20 cellular contexts compared by ENCODE assay signal in genomic region chr2:231010201-231010730, GRCh38. TPM values are rescaled to one million over a fixed set of nuclear protein-coding genes. Genes with fewer than 3 reads are reported as not detected.
A peak's percentile ranks its signal among the peaks of the same experiment; 100 is the strongest.
DNase-seq lines count a peak whose midpoint lies in the region; TF ChIP-seq lines count a peak whose summit lies in the region.
"Had no signal": no experiment of that assay in that cellular context is flagged by ENCODE, and none has a peak within 500 bp of the region (broad histone marks: within the 10 kb centered on the region; RNA-seq: fewer than 3 reads in every experiment).

No MANE protein-coding gene starts in this region.

- intact Hi-C loops in Caco-2 (cut with micrococcal nuclease; ENCODE audit: unreplicated experiment), result no loop called here

- no peak overlapping the region for H3K4me3 ChIP-seq in Caco-2 (ENCODE audit: low read depth, low read length)
- H3K4me3 ChIP-seq: BLaER1, GM12878 had no signal

- H3K4me1 Mint-ChIP-seq in Caco-2 (ENCODE audit: low read depth, unreplicated experiment) (peaks cover 48% of the 10 kb centered on the region), neural crest cell (peaks cover 18% of the 10 kb centered on the region)
- H3K4me1 Mint-ChIP-seq: CD14-positive monocyte; CD4-positive, CD25-positive, alpha-beta regulatory T cell had no signal

- peak; percentile 65 to 66 for DNase-seq in Caco-2
- DNase-seq in neural crest cell (ENCODE audit: low read depth, low spot score), result no peak
- DNase-seq in NCI-H446 (lab: John Stamatoyannopoulos, UW), result no peak
- no peak for DNase-seq in ecto neural progenitor cell (ENCODE audit: low spot score)
- DNase-seq in AML-193 (lab: John Stamatoyannopoulos, UW), result no peak
- DNase-seq: 8988T; ACHN; BE2C; C1 segment of cervical spinal cord; Calu3; CD4-positive, alpha-beta memory T cell; CD4-positive, CD25-positive, alpha-beta regulatory T cell; CD8-positive, alpha-beta memory T cell; COR-L47; GDM1 had no signal

- H3K27ac Mint-ChIP-seq in Caco-2 (ENCODE audit: unreplicated experiment), result peak overlapping the region; percentile 95
- peak overlapping the region; percentile 92 for H3K27ac Mint-ChIP-seq in neural crest cell (ENCODE audit: unreplicated experiment)
- H3K27ac Mint-ChIP-seq: CD14-positive monocyte; CD4-positive, alpha-beta memory T cell; CD4-positive, CD25-positive, alpha-beta regulatory T cell had no signal

- H3K4me1 ChIP-seq in Caco-2, result peaks cover 75% of the 10 kb centered on the region
- H3K4me1 ChIP-seq: BE2C, BLaER1 had no signal

- H3K27me3 Mint-ChIP-seq in Caco-2 (ENCODE audit: insufficient read depth, unreplicated experiment) (no peaks in the 10 kb centered on the region), neural crest cell (ENCODE audit: low read depth) (no peaks in the 10 kb centered on the region)

- no peaks in the 10 kb centered on the region for H3K36me3 ChIP-seq in Caco-2 (ENCODE audit: control insufficient read depth, insufficient read depth, low read length)
- H3K36me3 ChIP-seq: BE2C, BLaER1 had no signal

- H3K36me3 Mint-ChIP-seq in Caco-2 (ENCODE audit: insufficient read depth, unreplicated experiment) (peaks cover 11% of the 10 kb centered on the region), neural crest cell (ENCODE audit: low read depth) (peaks cover 4% of the 10 kb centered on the region)
- H3K36me3 Mint-ChIP-seq: CD14-positive monocyte had no signal

- no TSS peak for BruUV-seq in Caco-2 (replicated peaks; lab: Mats Ljungman, UMichigan)

- peaks cover 7% of the 10 kb centered on the region for H3K9me3 Mint-ChIP-seq in Caco-2 (ENCODE audit: unreplicated experiment)
- peaks cover 4% of the 10 kb centered on the region for H3K9me3 Mint-ChIP-seq in neural crest cell

- no peaks in the 10 kb centered on the region for H3K9me3 ChIP-seq in Caco-2
- H3K9me3 ChIP-seq: BE2C, BLaER1 had no signal

- TF ChIP-seq CTCF in Caco-2 (IDR thresholded peaks at IDR 0.05; ENCODE audit: insufficient read depth in 1 of 2, low read depth in 1 of 2, low read length in 1 of 2, severe bottlenecking in 1 of 2, unreplicated experiment in 1 of 2) (no peak), neural crest cell (conservative IDR thresholded peaks at IDR 0.05) (no peak)

- H3K27me3 ChIP-seq in Caco-2 (replicated peaks; ENCODE audit: control insufficient read depth, insufficient read depth, low read length), result no peaks in the 10 kb centered on the region
- H3K27me3 ChIP-seq: BE2C, BLaER1 had no signal

- H3K4me3 Mint-ChIP-seq in Caco-2 (ENCODE audit: unreplicated experiment) (peak overlapping the region; percentile 57), neural crest cell (no peak overlapping the region)
- H3K4me3 Mint-ChIP-seq: CD14-positive monocyte; CD4-positive, alpha-beta memory T cell; CD4-positive, CD25-positive, alpha-beta regulatory T cell; CD8-positive, alpha-beta memory T cell had no signal

- POLR2A ChIA-PET in Caco-2 (lab: Charles Lee), result no interaction called here

- CTCF ChIA-PET in Caco-2 (lab: Charles Lee), result interaction anchor here (0.7 kb wide), 1 partner anchor 91 kb away, joined by 5 read pairs; no protein-coding TSS in a partner anchor

RNA-seq across cellular contexts. Expression of gene SPATA3, which starts 14.3 kb away (rescaled TPM):
- total RNA-seq in Caco-2 (2022) (not detected in 2 replicates), neural crest cell (not detected in 2 replicates)
- total RNA-seq: A673; Calu3; CD4-positive, alpha-beta memory T cell; G401; GM12878 had no signal

RNA-seq across cellular contexts. Expression of gene C2orf72, which starts 27.1 kb away (rescaled TPM):
- total RNA-seq in Caco-2 (2022) (90.5 and 105 TPM in 2 replicates), neural crest cell (3.0 and 3.3 TPM in 2 replicates)
- total RNA-seq: A673; CD4-positive, alpha-beta memory T cell; CD4-positive, CD25-positive, alpha-beta regulatory T cell had no signal

RNA-seq across cellular contexts. Expression of gene PSMD1, which starts 46.4 kb away (rescaled TPM):
- 120 and 126 TPM in 2 replicates for total RNA-seq in Caco-2 (2022)
- total RNA-seq in neural crest cell, result 128 and 146 TPM in 2 replicates

Comparison
In these comparisons a context has a peak if more than half of its experiments do, and no peak if none do; other contexts are left out.
1. DNase-seq: peak in Caco-2 (2 of 2); none in neural crest cell (single experiment), NCI-H446 (0 of 2), ecto neural progenitor cell (single experiment) and AML-193 (0 of 2).
2. RNA of gene C2orf72, which starts 27.1 kb away (total RNA-seq): 90.5 to 105 TPM in Caco-2; 3.0 to 3.3 TPM in neural crest cell; every median in the first group is over 10 times any median in the second.